ENCODE assay signal across 8 cellular contexts in the genomic region with DNA sequence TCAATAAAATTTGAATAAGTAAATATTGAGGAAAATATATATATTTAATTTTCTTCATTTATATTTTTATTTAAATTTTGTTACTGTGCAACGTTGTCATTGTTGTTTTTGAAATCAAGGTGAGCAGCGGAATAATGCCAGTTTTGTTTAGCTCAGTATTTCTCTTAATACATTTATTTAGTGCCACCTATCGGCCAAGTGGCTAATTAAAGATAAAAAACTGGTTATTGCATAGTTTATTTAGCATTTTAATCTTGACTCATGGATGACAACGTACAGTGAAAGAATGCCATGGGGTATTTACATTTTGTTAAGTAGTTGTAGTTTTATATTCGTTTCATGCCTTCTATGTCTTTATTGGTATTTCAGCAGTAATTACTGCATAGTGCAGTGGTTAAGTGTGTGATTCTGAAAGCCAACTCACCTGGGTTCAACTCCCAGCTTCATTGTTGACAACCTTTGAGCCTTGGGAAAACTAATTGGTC.
DNase-seq lines count a peak whose midpoint lies in the region; ATAC-seq, FAIRE-seq and TF ChIP-seq lines count a peak whose summit lies in the region.

No MANE protein-coding gene starts in this region.

- dilution Hi-C loops in keratinocyte (cut with MboI; ENCODE audit: extremely low pct_ligation_motif_present, low sequenced_read_pairs), result no loop called here

- H2AFZ ChIP-seq in keratinocyte (ENCODE audit: control insufficient read depth, low read length), result no peak overlapping the region

- H3K9me1 ChIP-seq in keratinocyte (ENCODE audit: control insufficient read depth, extremely low read depth, insufficient read depth, low read length), result no peaks in the 10 kb centered on the region

- peaks cover 3% of the 10 kb centered on the region for H3K4me1 ChIP-seq in keratinocyte (ENCODE audit: control insufficient read depth, extremely low read depth, insufficient read depth, low read length)

- H3K4me3 ChIP-seq in WI38 (ENCODE audit: low read depth, low read length) (no peak overlapping the region), keratinocyte (ENCODE audit: control insufficient read depth in 2 of 3, extremely low read depth in 1 of 3, insufficient read depth in 2 of 3, low read depth in 1 of 3, low read length in 3 of 3) (no peak overlapping the region)

- no peak for ATAC-seq in GM21528 (IDR thresholded peaks at IDR 0.05; ENCODE audit: low FRiP score, unreplicated experiment)

- DNase-seq in NCI-H1105 (lab: John Stamatoyannopoulos, UW) (peak; percentile 65), keratinocyte (ENCODE audit: low read depth, low spot score) (no peak), MV-4-11 (lab: John Stamatoyannopoulos, UW) (no peak), activated gamma-delta T cell treated with Interleukin-2 at 50 U/mL for 16 hours (no peak)

- H3K9ac ChIP-seq in keratinocyte (ENCODE audit: control insufficient read depth, extremely low read depth, insufficient read depth, low read length), result no peak overlapping the region

- FAIRE-seq in A204.1 (lab: Jason Lieb, UNC), result peak; percentile 97
- no peak for FAIRE-seq in keratinocyte (lab: Jason Lieb, UNC)

- no peaks in the 10 kb centered on the region for H4K20me1 ChIP-seq in keratinocyte (ENCODE audit: control insufficient read depth, extremely low read depth, insufficient read depth, low read length)

- no peaks in the 10 kb centered on the region for H3K79me2 ChIP-seq in keratinocyte (ENCODE audit: control insufficient read depth, insufficient read depth, low read length)

- no peak overlapping the region for H3K27ac ChIP-seq in keratinocyte (ENCODE audit: control insufficient read depth, insufficient read depth, low read length)

- H3K36me3 ChIP-seq in keratinocyte (ENCODE audit: control insufficient read depth in 2 of 2, extremely low read depth in 1 of 2, insufficient read depth in 2 of 2, low read length in 2 of 2), result no peaks in the 10 kb centered on the region

- TF ChIP-seq CTCF in GM12874 (IDR thresholded peaks at IDR 0.05; ENCODE audit: insufficient read depth, low read depth, low read length) (peak; percentile 11; the same call in 1 of the 2 replicates), WI38 (IDR thresholded peaks at IDR 0.05; ENCODE audit: low read depth, low read length) (peak; percentile 17; the same call in 1 of the 2 replicates), keratinocyte (optimal IDR thresholded peaks at IDR 0.05 in 1 of 3, IDR thresholded peaks at IDR 0.05 in 1 of 3, conservative IDR thresholded peaks at IDR 0.05 in 1 of 3; ENCODE audit: extremely low read depth in 1 of 3, insufficient read depth in 2 of 3, low read length in 3 of 3) (peak in 2 of 3 experiments; percentile 26 to 33)

- no peak overlapping the region for H3K4me2 ChIP-seq in keratinocyte (ENCODE audit: control insufficient read depth, extremely low read depth, insufficient read depth, low read depth, low read length)

- H3K27me3 ChIP-seq in keratinocyte (ENCODE audit: control insufficient read depth, extremely low read depth, insufficient read depth, low read length), result no peaks in the 10 kb centered on the region

- H3K9me3 ChIP-seq in keratinocyte (ENCODE audit: control insufficient read depth, low read depth, low read length), result no peaks in the 10 kb centered on the region
